ENCODE assay signal across 8 cellular contexts in genomic region chr3:14461748-14462324, GRCh38. TPM values are rescaled to one million over a fixed set of nuclear protein-coding genes. Genes with fewer than 3 reads are reported as not detected.
DNase-seq lines count a peak whose midpoint lies in the region; ATAC-seq and TF ChIP-seq lines count a peak whose summit lies in the region.

No MANE protein-coding gene starts in this region.

- no peaks in the 10 kb centered on the region for H3K27me3 Mint-ChIP-seq in CD4-positive, alpha-beta memory T cell

- H3F3A ChIP-seq in OCI-LY1 (ENCODE audit: insufficient read depth, low read length) = no peaks in the 10 kb centered on the region

- 76 to 85% (median 78%) methylated on average over 4 to 8 of the region's 8 CpGs for WGBS in adrenal gland, 4 donors
- 70 to 83% (median 72%) methylated on average over 6 to 8 of the region's 8 CpGs for WGBS in spleen, 5 donors

- H3K9ac ChIP-seq in OCI-LY1 (ENCODE audit: low read length) = no peak overlapping the region

- POLR2A ChIA-PET in CD4-positive, alpha-beta memory T cell (lab: Charles Lee; ENCODE audit: partially characterized antibody) = interaction anchor here (1.9 to 3.2 kb wide), 3 partner anchors 30 to 60 kb away, joined by 4 to 28 read pairs (median 10); partner anchors contain the start of gene SLC6A6

- CTCF ChIA-PET in CD4-positive, alpha-beta memory T cell (lab: Charles Lee; ENCODE audit: partially characterized antibody) = interaction anchor here (0.7 to 7.4 kb wide), 20 partner anchors 14 to 565 kb away, joined by 3 to 124 read pairs (median 7); partner anchors contain the start of gene SLC6A6

- no peak overlapping the region for H3K4me3 Mint-ChIP-seq in CD4-positive, alpha-beta memory T cell

- H3K9me3 ChIP-seq in CD4-positive, alpha-beta memory T cell (ENCODE audit: control insufficient read depth in 1 of 2, low read length in 2 of 2) = no peaks in the 10 kb centered on the region
- no peaks in the 10 kb centered on the region for H3K9me3 ChIP-seq in OCI-LY1 (ENCODE audit: low read length)
- H3K9me3 ChIP-seq in adrenal gland (replicated peaks in 1 of 3) = no peaks in the 10 kb centered on the region
- no peaks in the 10 kb centered on the region for H3K9me3 ChIP-seq in spleen

- H2AFZ ChIP-seq in OCI-LY1 (ENCODE audit: low read length) = no peak overlapping the region

- no peak for TF ChIP-seq POLR2A in adrenal gland (IDR thresholded peaks at IDR 0.05)
- TF ChIP-seq POLR2A in spleen (IDR thresholded peaks at IDR 0.05) = no peak

- H3K9me3 Mint-ChIP-seq in CD4-positive, alpha-beta memory T cell = no peaks in the 10 kb centered on the region

- intact Hi-C loops in CD4-positive, alpha-beta memory T cell (cut with micrococcal nuclease) = loop anchor here (1.0 to 2.0 kb wide), 4 partner anchors 29 to 566 kb away; partner anchors contain the start of gene SLC6A6
- intact Hi-C loops in adrenal gland (cut with DNase I) (loop anchor here in 1 of 2 donors (5.0 kb wide), 1 partner anchor 65 kb away; no protein-coding TSS in a partner anchor), left ventricle myocardium superior (cut with micrococcal nuclease) (no loop called here), spleen (cut with DNase I; ENCODE audit: low total_unique reads) (loop anchor here (10.0 kb wide), 1 partner anchor 567 kb away; no protein-coding TSS in a partner anchor)

- no peaks in the 10 kb centered on the region for H3K27me3 ChIP-seq in CD4-positive, alpha-beta memory T cell (ENCODE audit: insufficient read depth, low read length)
- no peaks in the 10 kb centered on the region for H3K27me3 ChIP-seq in OCI-LY1 (ENCODE audit: insufficient read depth, low read length)
- no peaks in the 10 kb centered on the region for H3K27me3 ChIP-seq in adrenal gland
- no peaks in the 10 kb centered on the region for H3K27me3 ChIP-seq in spleen (replicated peaks in 1 of 7)

- ATAC-seq in GM21423 (IDR thresholded peaks at IDR 0.05; ENCODE audit: unreplicated experiment) = peak; percentile 37
- peak; percentile 71 for ATAC-seq in left ventricle myocardium superior

- no peaks in the 10 kb centered on the region for H3K9me2 ChIP-seq in OCI-LY1 (ENCODE audit: low read depth, low read length)

- peak overlapping the region in 3 of 7 donors; percentile 23 to 73 (median 41) for H3K27ac Mint-ChIP-seq in CD4-positive, alpha-beta memory T cell

- no peak overlapping the region for H3K27ac ChIP-seq in CD4-positive, alpha-beta memory T cell (ENCODE audit: low read depth, low read length)
- no peak overlapping the region for H3K27ac ChIP-seq in OCI-LY1 (ENCODE audit: low read depth, low read length, poor library complexity, severe bottlenecking)
- peak overlapping the region in 1 of 5 donors; percentile 48 for H3K27ac ChIP-seq in adrenal gland
- H3K27ac ChIP-seq in spleen = peak overlapping the region in 4 of 8 donors; percentile 18 to 47 (median 30)

- no peaks in the 10 kb centered on the region for H3K4me1 ChIP-seq in CD4-positive, alpha-beta memory T cell (ENCODE audit: insufficient read depth, low read length)
- peaks cover 6% of the 10 kb centered on the region for H3K4me1 ChIP-seq in OCI-LY1 (ENCODE audit: insufficient read depth, low read length, severe bottlenecking)
- peaks cover 8 to 17% of the 10 kb centered on the region in 2 donors for H3K4me1 ChIP-seq in adrenal gland (replicated peaks in 1 of 2)
- peaks cover 0 to 43% (median 22%) of the 10 kb centered on the region in 6 donors for H3K4me1 ChIP-seq in spleen

- TF ChIP-seq CTCF in OCI-LY1 (IDR thresholded peaks at IDR 0.05; ENCODE audit: low read length) = peak; percentile 53; the same call in 1 of the 2 replicates
- peak in 5 of 6 experiments; percentile 33 to 58 (median 55) for TF ChIP-seq CTCF in adrenal gland (IDR thresholded peaks at IDR 0.05)
- peak; percentile 12 to 84 (median 67) for TF ChIP-seq CTCF in spleen (IDR thresholded peaks at IDR 0.05 in 8 of 11, conservative IDR thresholded peaks at IDR 0.05 in 3 of 11)

- no peak overlapping the region for H3K4me2 ChIP-seq in OCI-LY1 (ENCODE audit: low read length)

- no peaks in the 10 kb centered on the region for H3K79me2 ChIP-seq in OCI-LY1 (ENCODE audit: insufficient read depth, low read length)

- no peak overlapping the region for H3K4me3 ChIP-seq in CD4-positive, alpha-beta memory T cell (ENCODE audit: low read length in 2 of 2)
- H3K4me3 ChIP-seq in OCI-LY1 (ENCODE audit: low read depth, low read length, poor library complexity, severe bottlenecking) (no peak overlapping the region), adrenal gland (no peak overlapping the region), spleen (no peak overlapping the region)

- H3K36me3 Mint-ChIP-seq in CD4-positive, alpha-beta memory T cell = peaks cover 23 to 66% of the 10 kb centered on the region in 2 donors

- peak in 4 of 5 donors; percentile 30 to 38 (median 32) for DNase-seq in CD4-positive, alpha-beta memory T cell
- DNase-seq in adrenal gland (peak in 6 of 7 donors; percentile 48 to 69 (median 54)), left ventricle myocardium superior (peak; percentile 72), spleen (peak; percentile 86), foreskin melanocyte (no peak), cerebellum (ENCODE audit: low spot score) (no peak)

- H3K36me3 ChIP-seq in CD4-positive, alpha-beta memory T cell (ENCODE audit: insufficient read depth, low read length) = peaks cover 56% of the 10 kb centered on the region
- H3K36me3 ChIP-seq in OCI-LY1 (ENCODE audit: insufficient read depth, low read length) (peaks cover 87% of the 10 kb centered on the region), adrenal gland (replicated peaks in 1 of 2) (peaks cover 0 to 60% of the 10 kb centered on the region in 2 donors), spleen (peaks cover 0 to 100% (median 77%) of the 10 kb centered on the region in 6 donors)

- H4K20me1 ChIP-seq in OCI-LY1 (ENCODE audit: insufficient read depth, low read length) = no peaks in the 10 kb centered on the region

- H3K4me1 Mint-ChIP-seq in CD4-positive, alpha-beta memory T cell = peaks cover 0 to 5% (median 3%) of the 10 kb centered on the region in 4 donors

RNA-seq across cellular contexts. Expression of gene SLC6A6, which starts 59.4 kb away (rescaled TPM):
- total RNA-seq in CD4-positive, alpha-beta memory T cell = 10 to 100 TPM; 50.6 to 51.8 TPM
- polyA plus RNA-seq in CD4-positive, alpha-beta memory T cell = 1 to 10 TPM; 3.8 to 8.8 TPM
- 100 to 1,000 TPM in 3 of 8 donors, 10 to 100 TPM in 5; 71.8 to 197 (median 90.6) TPM for total RNA-seq in adrenal gland
- polyA plus RNA-seq in adrenal gland = 10 to 100 TPM; 10.6 to 80.8 (median 13.0) TPM
- 14.1 TPM for total RNA-seq in left ventricle myocardium superior
- 100 to 1,000 TPM in 6 of 7 donors, 10 to 100 TPM in 1; 75.4 to 150 (median 128) TPM for total RNA-seq in spleen
- polyA plus RNA-seq in spleen = 10 to 100 TPM in 1 of 3 donors, 1 to 10 TPM in 2; 3.4 to 14.2 (median 3.9) TPM
- 24.6 TPM for total RNA-seq in cerebellum

Comparison
In these comparisons a context has a peak if more than half of its experiments do, and no peak if none do; other contexts are left out.
1. DNase-seq: peak in CD4-positive, alpha-beta memory T cell (4 of 5), adrenal gland (6 of 7), left ventricle myocardium superior (single experiment) and spleen (single experiment); none in foreskin melanocyte (single experiment) and cerebellum (single experiment).
2. Peak in every context shown above with its lines, with median percentiles within 50 percentile points of each other: CTCF ChIP-seq.